8 cellular contexts compared by ENCODE assay signal in genomic region chr11:8263769-8264410, GRCh38. TPM values are rescaled to one million over a fixed set of nuclear protein-coding genes. Genes with fewer than 3 reads are reported as not detected.
DNase-seq lines count a peak whose midpoint lies in the region; ATAC-seq and TF ChIP-seq lines count a peak whose summit lies in the region.

Gene LMO1 (minus strand): TSS chr11:8263878. CDS start chr11:8263362, 516 bp downstream.

- H3K27ac ChIP-seq in CD4-positive, alpha-beta T cell (ENCODE audit: low read depth, low read length), result no peak within 1 kb of the TSS
- H3K27ac ChIP-seq in KMS-11 (no peak within 1 kb of the TSS), Peyer's patch (no peak within 1 kb of the TSS)

- H3K79me2 ChIP-seq in KMS-11 (ENCODE audit: insufficient read depth, low read depth), result no peaks in the 10 kb centered on the region

- no peak within 1 kb of the TSS for H3K27ac Mint-ChIP-seq in CD4-positive, alpha-beta T cell
- H3K27ac Mint-ChIP-seq in activated T-helper 17 cell treated with anti-CD3 and anti-CD28 coated beads, Interleukin-2, amount 50 U/mL, for 72 hours, result no peak within 1 kb of the TSS
- H3K27ac Mint-ChIP-seq in stimulated activated naive CD8-positive, alpha-beta T cell treated with anti-CD3 and anti-CD28 coated beads, Interleukin-15, amount 100 ng/mL, for 72 hours, result no peak within 1 kb of the TSS

- peak within 1 kb of the TSS; percentile 81 for H2AFZ ChIP-seq in KMS-11 (ENCODE audit: low read depth)
- peak within 1 kb of the TSS; percentile 96 for H2AFZ ChIP-seq in neuron (ENCODE audit: low read depth, low read length)

- no peaks in the 10 kb centered on the region for H3K36me3 Mint-ChIP-seq in CD4-positive, alpha-beta T cell (ENCODE audit: low read depth)
- H3K36me3 Mint-ChIP-seq in activated T-helper 17 cell treated with anti-CD3 and anti-CD28 coated beads, Interleukin-2, amount 50 U/mL, for 72 hours (ENCODE audit: low read depth), result no peaks in the 10 kb centered on the region

- H3K4me3 ChIP-seq in KMS-11 (IDR thresholded peaks at IDR 0.05; ENCODE audit: insufficient read depth, low read depth, low read length) (no peak within 1 kb of the TSS), Peyer's patch (peak within 1 kb of the TSS; percentile 17 to 55 (median 50)), foreskin fibroblast (ENCODE audit: low read depth in 1 of 2, low read length in 2 of 2) (peak within 1 kb of the TSS; percentile 33 to 39), neuron (ENCODE audit: low read length) (peak within 1 kb of the TSS; percentile 48)

- H3K9ac ChIP-seq in KMS-11, result peak within 1 kb of the TSS; percentile 11; the same call in 1 of the 2 replicates

- peaks cover 11% of the 10 kb centered on the region for H3K4me1 Mint-ChIP-seq in CD4-positive, alpha-beta T cell (ENCODE audit: low read depth)
- peaks cover 6% of the 10 kb centered on the region for H3K4me1 Mint-ChIP-seq in activated T-helper 17 cell treated with anti-CD3 and anti-CD28 coated beads, Interleukin-2, amount 50 U/mL, for 72 hours
- peaks cover 27% of the 10 kb centered on the region for H3K4me1 Mint-ChIP-seq in stimulated activated naive CD8-positive, alpha-beta T cell treated with anti-CD3 and anti-CD28 coated beads, Interleukin-15, amount 100 ng/mL, for 72 hours

- peak within 1 kb of the TSS; percentile 83 for H3K4me2 ChIP-seq in KMS-11

- H3K27me3 Mint-ChIP-seq in CD4-positive, alpha-beta T cell, result peaks cover 81% of the 10 kb centered on the region
- peaks cover 52% of the 10 kb centered on the region for H3K27me3 Mint-ChIP-seq in activated T-helper 17 cell treated with anti-CD3 and anti-CD28 coated beads, Interleukin-2, amount 50 U/mL, for 72 hours
- peaks cover 95% of the 10 kb centered on the region for H3K27me3 Mint-ChIP-seq in stimulated activated naive CD8-positive, alpha-beta T cell treated with anti-CD3 and anti-CD28 coated beads, Interleukin-15, amount 100 ng/mL, for 72 hours

- H3K4me1 ChIP-seq in KMS-11 (ENCODE audit: low read depth, poor library complexity, severe bottlenecking) (peaks cover 7% of the 10 kb centered on the region), Peyer's patch (peaks cover 0 to 32% (median 8%) of the 10 kb centered on the region in 4 donors), neuron (ENCODE audit: insufficient read depth, low read length) (peaks cover 17% of the 10 kb centered on the region)

- DNase-seq in CD4-positive, alpha-beta T cell, result peak; percentile 54 to 78 (median 60)
- DNase-seq in Peyer's patch (peak; percentile 67 to 90 (median 80)), foreskin fibroblast (peak; percentile 65 to 90)
- peak; percentile 69 to 72 for DNase-seq in stimulated activated naive CD8-positive, alpha-beta T cell treated with anti-CD3 and anti-CD28 coated beads, Interleukin-15, amount 100 ng/mL, for 72 hours

- CTCF ChIA-PET in CD4-positive, alpha-beta T cell (lab: Charles Lee), result interaction anchor here (0.8 to 1.5 kb wide), 5 partner anchors 8 to 303 kb away, joined by 3 read pairs; no protein-coding TSS in a partner anchor

- H3K9me3 Mint-ChIP-seq in CD4-positive, alpha-beta T cell, result no peaks in the 10 kb centered on the region
- H3K9me3 Mint-ChIP-seq in activated T-helper 17 cell treated with anti-CD3 and anti-CD28 coated beads, Interleukin-2, amount 50 U/mL, for 72 hours, result no peaks in the 10 kb centered on the region
- no peaks in the 10 kb centered on the region for H3K9me3 Mint-ChIP-seq in stimulated activated naive CD8-positive, alpha-beta T cell treated with anti-CD3 and anti-CD28 coated beads, Interleukin-15, amount 100 ng/mL, for 72 hours

- H3K36me3 ChIP-seq in KMS-11 (ENCODE audit: insufficient read depth), result no peaks in the 10 kb centered on the region
- no peaks in the 10 kb centered on the region for H3K36me3 ChIP-seq in Peyer's patch
- no peaks in the 10 kb centered on the region for H3K36me3 ChIP-seq in neuron (ENCODE audit: insufficient read depth, low read length)

- peak within 1 kb of the TSS; percentile 84 for H3K4me3 Mint-ChIP-seq in CD4-positive, alpha-beta T cell
- peak within 1 kb of the TSS; percentile 63 for H3K4me3 Mint-ChIP-seq in activated T-helper 17 cell treated with anti-CD3 and anti-CD28 coated beads, Interleukin-2, amount 50 U/mL, for 72 hours
- H3K4me3 Mint-ChIP-seq in stimulated activated naive CD8-positive, alpha-beta T cell treated with anti-CD3 and anti-CD28 coated beads, Interleukin-15, amount 100 ng/mL, for 72 hours, result peak within 1 kb of the TSS; percentile 69 to 73

- H3K9me3 ChIP-seq in CD4-positive, alpha-beta T cell (ENCODE audit: control insufficient read depth, low read length), result no peaks in the 10 kb centered on the region
- H3K9me3 ChIP-seq in Peyer's patch (no peaks in the 10 kb centered on the region), neuron (ENCODE audit: low read length) (no peaks in the 10 kb centered on the region)

- no peak for TF ChIP-seq POLR2A in Peyer's patch (IDR thresholded peaks at IDR 0.05)

- ATAC-seq in CD4-positive, alpha-beta T cell (ENCODE audit: poor library complexity), result peak; percentile 77
- ATAC-seq in GM21367 (IDR thresholded peaks at IDR 0.05; ENCODE audit: unreplicated experiment), result peak; percentile 66
- ATAC-seq in activated T-helper 17 cell treated with anti-CD3 and anti-CD28 coated beads, Interleukin-2, amount 50 U/mL, for 72 hours (replicated peaks), result peak; percentile 83
- peak; percentile 72 for ATAC-seq in stimulated activated naive CD8-positive, alpha-beta T cell treated with anti-CD3 and anti-CD28 coated beads, Interleukin-15, amount 100 ng/mL, for 72 hours

- intact Hi-C loops in CD4-positive, alpha-beta T cell (cut with DNase I, micrococcal nuclease), result loop anchor here (1.0 to 5.0 kb wide), 2 partner anchors 39 to 257 kb away; no protein-coding TSS in a partner anchor

- peaks cover 78% of the 10 kb centered on the region for H3K27me3 ChIP-seq in CD4-positive, alpha-beta T cell (ENCODE audit: control insufficient read depth, insufficient read depth, low read length)
- peaks cover 14% of the 10 kb centered on the region; the same call in 1 of the 2 replicates for H3K27me3 ChIP-seq in KMS-11 (ENCODE audit: insufficient read depth, low read depth)
- peaks cover 0 to 32% of the 10 kb centered on the region in 2 donors for H3K27me3 ChIP-seq in Peyer's patch
- H3K27me3 ChIP-seq in neuron (ENCODE audit: insufficient read depth, low read length), result peaks cover 58% of the 10 kb centered on the region

- peak; percentile 76 for TF ChIP-seq CTCF in CD4-positive, alpha-beta T cell (IDR thresholded peaks at IDR 0.05)
- TF ChIP-seq CTCF in KMS-11 (conservative IDR thresholded peaks at IDR 0.05; ENCODE audit: low read depth, low read length) (peak; percentile 88), Peyer's patch (IDR thresholded peaks at IDR 0.05) (peak; percentile 20 to 80 (median 59)), foreskin fibroblast (IDR thresholded peaks at IDR 0.05; ENCODE audit: low read depth, low read length) (peak; percentile 92)

- POLR2A ChIA-PET in CD4-positive, alpha-beta T cell (lab: Charles Lee), result no interaction called here

- no peaks in the 10 kb centered on the region for H4K20me1 ChIP-seq in KMS-11 (ENCODE audit: insufficient read depth)

RNA-seq across cellular contexts. Expression of gene LMO1, which starts in this region (rescaled TPM):
- total RNA-seq in CD4-positive, alpha-beta T cell, result not detected
- total RNA-seq in Peyer's patch, result not detected
- not detected for total RNA-seq in activated T-helper 17 cell treated with anti-CD3 and anti-CD28 coated beads, Interleukin-2, amount 50 U/mL, for 72 hours

Comparison
In these comparisons a context has a peak if more than half of its experiments do, and no peak if none do; other contexts are left out.
1. Peak in DNase-seq and ATAC-seq in CD4-positive, alpha-beta T cell; RNA of the gene not detected or under 1 TPM.
2. Peak in DNase-seq and H3K4me3 ChIP-seq in Peyer's patch; RNA of the gene not detected or under 1 TPM.
3. Peak in ATAC-seq in activated T-helper 17 cell treated with anti-CD3 and anti-CD28 coated beads, Interleukin-2, amount 50 U/mL, for 72 hours; RNA of the gene not detected or under 1 TPM.